In the genomic region with DNA sequence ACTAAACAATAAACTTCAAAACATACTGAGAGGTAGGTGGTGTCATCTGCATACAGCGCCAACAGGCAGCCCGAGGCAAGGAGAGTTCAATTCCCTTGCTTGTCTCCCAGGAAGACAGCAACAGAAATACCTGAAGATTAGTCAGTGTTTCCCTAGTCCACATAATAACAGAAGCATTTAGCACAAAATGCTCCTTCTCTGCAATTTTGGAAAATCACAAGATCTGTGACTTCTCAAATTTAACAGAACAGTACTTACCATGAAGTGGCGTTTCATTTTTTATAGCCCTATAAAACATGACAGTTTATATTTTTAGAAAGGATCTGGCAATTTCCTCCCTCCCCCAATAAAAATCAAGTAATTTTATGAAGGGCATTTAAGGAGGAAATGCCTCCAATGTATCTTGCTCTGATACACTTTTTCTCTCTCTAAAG, we compare ENCODE assay signal across 12 cellular contexts.
DNase-seq lines count a peak whose midpoint lies in the region; ATAC-seq and FAIRE-seq lines count a peak whose summit lies in the region.
"Had no signal": no experiment of that assay in that cellular context is flagged by ENCODE, and none has a peak within 500 bp of the region (broad histone marks: within the 10 kb centered on the region; RNA-seq: fewer than 3 reads in every experiment).

No MANE protein-coding gene starts in this region.

- no peak for ATAC-seq in HG03097 (IDR thresholded peaks at IDR 0.05; ENCODE audit: low FRiP score, unreplicated experiment)
- ATAC-seq: activated T-cell treated with anti-CD3 and anti-CD28 coated beads, Interleukin-2, amount 50 U/mL, for 4 hours; GM12878; right cardiac atrium had no signal

- FAIRE-seq in frontal cortex (lab: Jason Lieb, UNC): no peak
- FAIRE-seq: GM12878 had no signal

- DNase-seq in HPDE6-E6E7 (ENCODE audit: extremely low spot score) (peak; percentile 52), amniotic epithelial cell (ENCODE audit: low read depth) (peak; percentile 21), islet precursor cell (peak; percentile 71), cerebellum (ENCODE audit: low spot score) (no peak), frontal cortex (ENCODE audit: low spot score in 2 of 2) (no peak), NCI-H510A treated with DMSO at 0.1 percent for 48 hours (lab: John Stamatoyannopoulos, UW) (no peak)
- DNase-seq: activated T-cell treated with anti-CD3 and anti-CD28 coated beads, Interleukin-2, amount 50 U/mL, for 4 hours; H7; hippocampal formation; right cardiac atrium had no signal

Comparison
In these comparisons a context has a peak if more than half of its experiments do, and no peak if none do; other contexts are left out.
1. DNase-seq: peak in HPDE6-E6E7 (single experiment), amniotic epithelial cell (single experiment) and islet precursor cell (single experiment); none in cerebellum (single experiment), frontal cortex (0 of 2) and NCI-H510A treated with DMSO at 0.1 percent for 48 hours (single experiment).